Comparison of ENCODE assay signal across 28 cellular contexts in the genomic region with DNA sequence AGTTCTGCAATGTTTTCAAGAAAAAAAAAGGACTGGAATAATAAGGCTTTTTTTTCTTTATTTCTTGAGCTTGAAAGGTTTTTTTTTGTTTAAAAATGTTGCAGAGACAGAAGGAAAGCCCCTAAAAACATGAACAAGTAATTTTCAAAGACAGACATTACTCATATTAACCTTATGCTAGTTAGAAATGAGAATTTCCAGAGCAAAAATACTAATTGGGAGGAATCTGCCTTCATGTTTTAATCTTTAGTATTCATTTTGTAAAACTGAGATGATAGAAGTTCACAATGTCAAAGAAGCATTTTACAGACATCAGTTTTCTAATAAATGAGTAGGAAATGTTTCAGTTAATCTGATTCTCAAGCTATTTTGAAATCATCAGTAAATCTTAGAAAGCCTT.
"Had no signal": no experiment of that assay in that cellular context is flagged by ENCODE, and none has a peak within 500 bp of the region (broad histone marks: within the 10 kb centered on the region; RNA-seq: fewer than 3 reads in every experiment).

No MANE protein-coding gene starts in this region.

- H3K27me3 ChIP-seq: ascending aorta, breast epithelium, cardiac muscle cell, colonic mucosa, esophagus squamous epithelium had no signal

- H3K4me1 Mint-ChIP-seq: activated CD4-positive, alpha-beta memory T cell treated with anti-CD3 and anti-CD28 coated beads, Interleukin-2, amount 10 ng/mL, durations not matched to agents 7 days and 5 days; activated CD4-positive, alpha-beta T cell treated with anti-CD3 and anti-CD28 coated beads, Interleukin-2, amount 10 ng/mL, durations not matched to agents 7 days and 5 days; activated naive CD4-positive, alpha-beta T cell treated with anti-CD3 and anti-CD28 coated beads, Interleukin-2, amount 10 ng/mL, durations not matched to agents 7 days and 5 days; activated naive CD8-positive, alpha-beta T cell treated with anti-CD3 and anti-CD28 coated beads, Interleukin-2, amount 10 ng/mL, durations not matched to agents 7 days and 5 days; brain; WTC11 had no signal

- H3K27me3 Mint-ChIP-seq: activated CD4-positive, alpha-beta memory T cell treated with anti-CD3 and anti-CD28 coated beads, Interleukin-2, amount 10 ng/mL, durations not matched to agents 7 days and 5 days; activated CD4-positive, alpha-beta T cell treated with anti-CD3 and anti-CD28 coated beads, Interleukin-2, amount 10 ng/mL, durations not matched to agents 7 days and 5 days; activated naive CD4-positive, alpha-beta T cell treated with anti-CD3 and anti-CD28 coated beads, Interleukin-2, amount 10 ng/mL, durations not matched to agents 7 days and 5 days; activated naive CD8-positive, alpha-beta T cell treated with anti-CD3 and anti-CD28 coated beads, Interleukin-2, amount 10 ng/mL, durations not matched to agents 7 days and 5 days; activated T-cell treated with anti-CD3 and anti-CD28 coated beads, Interleukin-2, amount 50 U/mL, for 24 hours; brain had no signal

- H3K36me3 Mint-ChIP-seq: activated naive CD4-positive, alpha-beta T cell treated with anti-CD3 and anti-CD28 coated beads, Interleukin-2, amount 10 ng/mL, durations not matched to agents 7 days and 5 days; activated naive CD4-positive, alpha-beta T cell treated with anti-CD3 and anti-CD28 coated beads, Interleukin-2, amount 50 U/mL, for 72 hours; activated naive CD8-positive, alpha-beta T cell treated with anti-CD3 and anti-CD28 coated beads, Interleukin-2, amount 10 ng/mL, durations not matched to agents 7 days and 5 days; brain had no signal

- DNase-seq: activated CD4-positive, alpha-beta memory T cell treated with anti-CD3 and anti-CD28 coated beads, Interleukin-2, amount 10 ng/mL, durations not matched to agents 7 days and 5 days; activated CD4-positive, alpha-beta T cell treated with anti-CD3 and anti-CD28 coated beads for 1 hour; activated CD4-positive, alpha-beta T cell treated with anti-CD3 and anti-CD28 coated beads for 4 hours; activated CD4-positive, alpha-beta T cell treated with anti-CD3 and anti-CD28 coated beads, Interleukin-2, amount 10 ng/mL, durations not matched to agents 7 days and 5 days; activated CD4-positive, alpha-beta T cell treated with anti-CD3 and anti-CD28 coated beads, Interleukin-2, amount 50 U/mL, for 4 hours; activated CD8-positive, alpha-beta memory T cell treated with anti-CD3 and anti-CD28 coated beads, Interleukin-2, amount 50 U/mL, for 48 hours; activated gamma-delta T cell; activated naive CD4-positive, alpha-beta T cell; activated naive CD4-positive, alpha-beta T cell treated with anti-CD3 and anti-CD28 coated beads, Interleukin-2, amount 10 ng/mL, durations not matched to agents 7 days and 5 days; activated naive CD8-positive, alpha-beta T cell treated with anti-CD3 and anti-CD28 coated beads, Interleukin-2, amount 10 ng/mL, durations not matched to agents 7 days and 5 days; activated T-cell treated with anti-CD3 and anti-CD28 coated beads for 4 hours; activated T-cell treated with anti-CD3 and anti-CD28 coated beads, Interleukin-2, amount 50 U/mL, for 24 hours; activated T-cell treated with anti-CD3 and anti-CD28 coated beads, Interleukin-2, amount 50 U/mL, for 72 hours; central memory CD4-positive, alpha-beta T cell; cerebellar nuclear complex; colonic mucosa; effector CD8-positive, alpha-beta T cell; esophagus squamous epithelium; head of caudate nucleus; T-helper 1 cell; T-helper 2 cell had no signal

- H3K4me3 Mint-ChIP-seq: activated CD4-positive, alpha-beta memory T cell treated with anti-CD3 and anti-CD28 coated beads, Interleukin-2, amount 10 ng/mL, durations not matched to agents 7 days and 5 days; activated CD4-positive, alpha-beta T cell treated with anti-CD3 and anti-CD28 coated beads, Interleukin-2, amount 10 ng/mL, durations not matched to agents 7 days and 5 days; activated naive CD4-positive, alpha-beta T cell treated with anti-CD3 and anti-CD28 coated beads, Interleukin-2, amount 10 ng/mL, durations not matched to agents 7 days and 5 days; activated naive CD8-positive, alpha-beta T cell treated with anti-CD3 and anti-CD28 coated beads, Interleukin-2, amount 10 ng/mL, durations not matched to agents 7 days and 5 days; activated T-cell treated with anti-CD3 and anti-CD28 coated beads, Interleukin-2, amount 50 U/mL, for 24 hours; activated T-cell treated with anti-CD3 and anti-CD28 coated beads, Interleukin-2, amount 50 U/mL, for 72 hours; brain; WTC11 had no signal

- H3K4me1 ChIP-seq: ascending aorta, breast epithelium, colonic mucosa, esophagus squamous epithelium had no signal

- H3K27ac Mint-ChIP-seq: activated CD4-positive, alpha-beta memory T cell treated with anti-CD3 and anti-CD28 coated beads, Interleukin-2, amount 10 ng/mL, durations not matched to agents 7 days and 5 days; activated CD4-positive, alpha-beta T cell treated with anti-CD3 and anti-CD28 coated beads, Interleukin-2, amount 10 ng/mL, durations not matched to agents 7 days and 5 days; activated naive CD4-positive, alpha-beta T cell treated with anti-CD3 and anti-CD28 coated beads, Interleukin-2, amount 10 ng/mL, durations not matched to agents 7 days and 5 days; activated naive CD4-positive, alpha-beta T cell treated with anti-CD3 and anti-CD28 coated beads, Interleukin-2, amount 50 U/mL, for 72 hours; activated naive CD8-positive, alpha-beta T cell treated with anti-CD3 and anti-CD28 coated beads, Interleukin-2, amount 10 ng/mL, durations not matched to agents 7 days and 5 days; activated T-cell treated with anti-CD3 and anti-CD28 coated beads, Interleukin-2, amount 50 U/mL, for 24 hours; activated T-cell treated with anti-CD3 and anti-CD28 coated beads, Interleukin-2, amount 50 U/mL, for 72 hours; brain; WTC11 had no signal

- H3K27ac ChIP-seq: ascending aorta, breast epithelium, cardiac muscle cell, colonic mucosa, epithelial cell of prostate, esophagus squamous epithelium had no signal

- ATAC-seq: activated naive CD4-positive, alpha-beta T cell treated with anti-CD3 and anti-CD28 coated beads, Interleukin-2, amount 50 U/mL, for 72 hours; activated T-cell treated with anti-CD3 and anti-CD28 coated beads, Interleukin-2, amount 50 U/mL, for 72 hours; WTC11 had no signal

- H3K9me3 ChIP-seq: ascending aorta, colonic mucosa had no signal

- H3K36me3 ChIP-seq: ascending aorta, breast epithelium, cardiac muscle cell, colonic mucosa, esophagus squamous epithelium had no signal

- H3K4me3 ChIP-seq: ascending aorta, breast epithelium, cardiac muscle cell, colonic mucosa, esophagus squamous epithelium had no signal
